ENCODE assay signal across 9 cellular contexts in the genomic region with DNA sequence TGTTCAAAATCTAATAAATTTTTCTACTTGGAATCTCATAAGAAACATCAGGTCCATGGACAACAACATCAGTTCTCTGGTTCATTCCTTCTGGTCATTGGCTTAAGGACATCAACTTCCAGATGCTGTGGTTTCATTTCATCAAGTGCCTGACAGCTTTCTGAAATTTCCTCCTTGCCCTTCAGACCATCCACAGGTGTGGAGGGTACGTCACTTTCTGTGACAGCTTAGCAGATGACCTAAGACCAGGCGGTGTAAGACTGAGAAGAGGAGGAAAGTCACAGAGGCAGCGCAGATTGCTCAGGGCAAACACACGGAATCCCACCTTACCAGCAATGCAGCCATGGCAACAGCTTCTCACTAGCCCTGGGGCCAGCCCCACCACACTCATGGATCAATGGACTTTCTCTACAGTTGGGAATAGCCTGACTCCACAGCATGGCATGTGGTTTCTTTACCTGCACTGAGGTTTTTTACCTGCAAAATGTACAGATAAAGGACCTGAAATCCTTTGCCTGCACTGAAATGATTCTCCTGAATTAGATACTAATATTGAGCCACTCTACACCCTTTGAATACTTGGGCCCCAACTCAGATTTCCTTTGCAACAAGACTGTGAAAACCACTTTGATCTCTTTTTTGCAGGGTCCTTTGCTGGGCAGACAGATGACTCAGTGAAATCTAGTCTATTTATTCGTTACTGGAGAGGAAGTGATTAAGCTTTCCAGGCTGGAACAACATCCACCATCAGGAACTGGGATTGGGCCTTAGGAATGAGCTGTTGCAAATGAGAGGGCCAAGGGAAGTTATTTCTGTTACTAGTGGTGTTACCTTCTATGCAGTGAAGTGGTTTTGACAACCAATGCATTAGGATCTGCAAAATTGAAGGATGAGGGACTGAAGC. TPM values are rescaled to one million over a fixed set of nuclear protein-coding genes. Genes with fewer than 3 reads are reported as not detected.
DNase-seq lines count a peak whose midpoint lies in the region; ATAC-seq and TF ChIP-seq lines count a peak whose summit lies in the region.
"Had no signal": no experiment of that assay in that cellular context is flagged by ENCODE, and none has a peak within 500 bp of the region (broad histone marks: within the 10 kb centered on the region; RNA-seq: fewer than 3 reads in every experiment).

No MANE protein-coding gene starts in this region.

- no peaks in the 10 kb centered on the region for H3K9me3 ChIP-seq in A673 (ENCODE audit: low read depth, low read length, poor library complexity, severe bottlenecking)
- no peaks in the 10 kb centered on the region for H3K9me3 ChIP-seq in fibroblast of lung (ENCODE audit: control insufficient read depth, insufficient read depth, low read depth, low read length)

- BruUV-seq in A673 (replicated peaks; lab: Mats Ljungman, UMichigan), result no TSS peak

- intact Hi-C loops in A673 (cut with micrococcal nuclease; ENCODE audit: unreplicated experiment), result no loop called here

- H3K4me3 ChIP-seq in A673 (ENCODE audit: low read depth, low read length, poor library complexity, severe bottlenecking), result no peak overlapping the region
- no peak overlapping the region for H3K4me3 ChIP-seq in fibroblast of lung (replicated peaks in 1 of 4; ENCODE audit: control extremely low read depth in 1 of 4, insufficient read depth in 1 of 4, low read depth in 3 of 4, low read length in 4 of 4)
- H3K4me3 ChIP-seq: lung had no signal

- no peak overlapping the region for H3K9ac ChIP-seq in fibroblast of lung (ENCODE audit: insufficient read depth, low read length)

- POLR2A ChIA-PET in A673 (lab: Charles Lee; ENCODE audit: low non-redundant PET), result no interaction called here

- peak; percentile 48 for ATAC-seq in GM19395 (IDR thresholded peaks at IDR 0.05; ENCODE audit: unreplicated experiment)

- H3K4me1 ChIP-seq in A673 (ENCODE audit: insufficient read depth, low read length, poor library complexity, severe bottlenecking), result peaks cover 4% of the 10 kb centered on the region
- H3K4me1 ChIP-seq in fibroblast of lung (ENCODE audit: control insufficient read depth, extremely low read depth, insufficient read depth, low read length), result peaks cover 14% of the 10 kb centered on the region

- H3K27me3 ChIP-seq in A673 (replicated peaks; ENCODE audit: insufficient read depth, low read depth, low read length, poor library complexity) (no peaks in the 10 kb centered on the region), fibroblast of lung (ENCODE audit: control insufficient read depth, insufficient read depth, low read length) (no peaks in the 10 kb centered on the region)

- no peaks in the 10 kb centered on the region for H4K20me1 ChIP-seq in fibroblast of lung (ENCODE audit: control insufficient read depth, extremely low read depth, insufficient read depth, low read length)

- CTCF ChIA-PET in A673 (lab: Charles Lee), result interaction anchor here (0.6 to 2.3 kb wide), 7 partner anchors 246 to 1964 kb away, joined by 4 to 35 read pairs (median 6); no protein-coding TSS in a partner anchor

- TF ChIP-seq CTCF in A673 (conservative IDR thresholded peaks at IDR 0.05; ENCODE audit: low read depth, low read length) (no peak), fibroblast of lung (conservative IDR thresholded peaks at IDR 0.05 in 1 of 2, IDR thresholded peaks at IDR 0.05 in 1 of 2; ENCODE audit: low read depth in 1 of 2, low read length in 2 of 2) (no peak)

- H3K4me2 ChIP-seq in fibroblast of lung (ENCODE audit: extremely low read depth, insufficient read depth, low read length), result no peak overlapping the region

- H3K27ac ChIP-seq in A673 (ENCODE audit: low read depth, low read length, poor library complexity, severe bottlenecking) (no peak overlapping the region), fibroblast of lung (ENCODE audit: insufficient read depth, low read length) (peak overlapping the region; percentile 15)

- H2AFZ ChIP-seq in fibroblast of lung (ENCODE audit: low read length), result no peak overlapping the region

- peak; percentile 16 for DNase-seq in A673 (ENCODE audit: low spot score)
- DNase-seq in HS-5 (ENCODE audit: low read depth), result peak; percentile 66
- peak; percentile 57 to 92 for DNase-seq in fibroblast of lung (ENCODE audit: low read depth in 2 of 2)
- DNase-seq in activated naive CD4-positive, alpha-beta T cell treated with Interleukin-2 at 50 U/mL for 16 hours, result no peak
- DNase-seq in occipital lobe (lab: John Stamatoyannopoulos, UW), result no peak
- no peak for DNase-seq in NK-92 (lab: John Stamatoyannopoulos, UW; ENCODE audit: unreplicated experiment)
- DNase-seq in pons (ENCODE audit: low spot score), result no peak

- H3K79me2 ChIP-seq in fibroblast of lung (ENCODE audit: control insufficient read depth, insufficient read depth, low read length), result peaks cover 4% of the 10 kb centered on the region

- no peaks in the 10 kb centered on the region for H3K36me3 ChIP-seq in A673 (ENCODE audit: insufficient read depth, low read length, poor library complexity, severe bottlenecking)
- no peaks in the 10 kb centered on the region for H3K36me3 ChIP-seq in fibroblast of lung (ENCODE audit: control insufficient read depth, insufficient read depth, low read length)

RNA-seq across cellular contexts. Expression of a gene that starts 26.9 kb away (rescaled TPM):
- total RNA-seq in A673 (2021) (0.32 and 1.3 TPM in 2 replicates), fibroblast of lung (4.1 and 8.8 TPM in 2 replicates), occipital lobe (0.94 TPM)
- 8.1 and 10.3 TPM in 2 replicates for polyA plus RNA-seq in fibroblast of lung
- polyA plus RNA-seq in fibroblast of lung (2012), result 10.1 and 10.4 TPM in 2 replicates
- polyA minus RNA-seq in fibroblast of lung (ENCODE audit: low replicate concordance), result 0.08 and 0.19 TPM in 2 replicates

RNA-seq across cellular contexts. Expression of a gene that starts 30.8 kb away (rescaled TPM):
- total RNA-seq in A673 (2021) (13.7 and 15.0 TPM in 2 replicates), fibroblast of lung (20.3 and 53.2 TPM in 2 replicates), occipital lobe (73.3 TPM)
- polyA plus RNA-seq in fibroblast of lung, result 26.4 and 27.2 TPM in 2 replicates
- 16.3 and 16.6 TPM in 2 replicates for polyA plus RNA-seq in fibroblast of lung (2012)
- 6.1 and 11.7 TPM in 2 replicates for polyA minus RNA-seq in fibroblast of lung (ENCODE audit: low replicate concordance)

RNA-seq across cellular contexts. Expression of a gene that starts 50.4 kb away (rescaled TPM):
- total RNA-seq in A673 (2021), result 62.8 and 65.1 TPM in 2 replicates
- 82.2 and 104 TPM in 2 replicates for total RNA-seq in fibroblast of lung
- 109 and 154 TPM in 2 replicates for polyA plus RNA-seq in fibroblast of lung
- polyA plus RNA-seq in fibroblast of lung (2012), result 60.9 and 86.3 TPM in 2 replicates
- 16.4 and 28.3 TPM in 2 replicates for polyA minus RNA-seq in fibroblast of lung (ENCODE audit: low replicate concordance)
- total RNA-seq in occipital lobe, result 125 TPM

Comparison
In these comparisons a context has a peak if more than half of its experiments do, and no peak if none do; other contexts are left out.
1. DNase-seq: peak in A673 (single experiment), HS-5 (single experiment) and fibroblast of lung (2 of 2); none in activated naive CD4-positive, alpha-beta T cell treated with Interleukin-2 at 50 U/mL for 16 hours (single experiment), occipital lobe (single experiment), NK-92 (single experiment) and pons (single experiment).